Comparison of ENCODE assay signal across 8 cellular contexts in the genomic region with DNA sequence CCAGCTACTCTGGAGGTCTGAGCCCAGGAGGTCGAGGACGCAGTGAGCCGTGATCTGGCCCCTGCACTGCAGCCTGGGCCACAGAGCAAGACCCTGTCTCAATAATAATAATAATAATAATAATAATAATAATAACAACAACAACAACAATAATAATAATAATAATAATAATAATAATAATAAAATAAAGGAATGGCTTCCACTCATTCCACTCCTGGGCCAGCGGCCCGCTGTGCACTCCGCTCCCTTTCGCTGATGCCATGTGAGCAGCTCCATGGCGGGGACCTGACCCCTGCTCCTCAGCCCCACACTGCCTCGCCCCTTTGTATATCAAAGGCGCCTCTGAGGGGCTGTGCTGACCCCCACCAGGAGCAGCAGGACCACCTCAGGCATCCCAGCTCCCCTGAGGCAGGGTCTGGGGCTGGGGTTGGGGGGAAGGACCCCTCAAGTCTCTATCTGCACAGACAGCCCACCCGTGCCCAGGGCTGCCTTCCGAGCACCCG. TPM values are rescaled to one million over a fixed set of nuclear protein-coding genes. Genes with fewer than 3 reads are reported as not detected.
DNase-seq lines count a peak whose midpoint lies in the region; ATAC-seq, FAIRE-seq and TF ChIP-seq lines count a peak whose summit lies in the region.

No MANE protein-coding gene starts in this region.

- RAD21 ChIA-PET in GM12878 (lab: Charles Lee; ENCODE audit: unreplicated experiment) = interaction anchor here (0.6 to 8.2 kb wide), 23 partner anchors 10 to 999 kb away, joined by 3 to 219 read pairs (median 5); a partner anchor contains a TSS

- DNase-seq in right cardiac atrium (peak in 2 of 3 donors; percentile 29 to 40), Right ventricle myocardium inferior (ENCODE audit: missing footprints) (no peak), GM12878 (ENCODE audit: low read depth, low spot score) (no peak), naive B cell (no peak), vagina (ENCODE audit: extremely low spot score in 2 of 2) (no peak), posterior vena cava (ENCODE audit: low spot score) (no peak), CD1c-positive myeloid dendritic cell (ENCODE audit: extremely low spot score) (no peak), medulla oblongata (ENCODE audit: extremely low spot score) (no peak)

- TF ChIP-seq POLR2A in GM12878 (IDR thresholded peaks at IDR 0.05; ENCODE audit: low read depth, low read length) = no peak
- TF ChIP-seq POLR2A in vagina (IDR thresholded peaks at IDR 0.05) = no peak

- TF ChIP-seq EP300 in GM12878 (IDR thresholded peaks at IDR 0.05; ENCODE audit: borderline replicate concordance in 1 of 2, control insufficient read depth in 1 of 2, low read depth in 2 of 2, low read length in 2 of 2) = 0 out of 4 replicates have a peak, but pooled peaks of 1 of the 2 experiments have one; percentile 6

- SMC1A ChIA-PET in GM12878 (lab: Charles Lee; ENCODE audit: uncharacterized antibody, unreplicated experiment) = interaction anchor here (0.6 to 6.0 kb wide), 21 partner anchors 11 to 278 kb away, joined by 3 to 48 read pairs (median 6); no protein-coding TSS in a partner anchor

- peak overlapping the region; percentile 55 for H3K9ac ChIP-seq in GM12878 (ENCODE audit: control insufficient read depth, insufficient read depth, low read length)

- TF ChIP-seq RAD21 in GM12878 (IDR thresholded peaks at IDR 0.05; ENCODE audit: insufficient read depth, low read depth, low read length) = no peak

- no peak overlapping the region for H2AFZ ChIP-seq in GM12878 (ENCODE audit: control insufficient read depth, low read depth, low read length)

- intact Hi-C loops in right cardiac atrium (cut with DNase I) (loop anchor here in 1 of 4 donors (1.0 to 10.0 kb wide), 2 partner anchors 40 to 89 kb away; no protein-coding TSS in a partner anchor), Right ventricle myocardium inferior (cut with DNase I) (loop anchor here (1.0 to 2.0 kb wide), 2 partner anchors 23 to 40 kb away; a partner anchor contains a TSS), GM12878 (cut with micrococcal nuclease; ENCODE audit: unreplicated experiment) (loop anchor here (1.0 to 2.0 kb wide), 3 partner anchors 17 to 40 kb away; no protein-coding TSS in a partner anchor), vagina (cut with DNase I) (loop anchor here (1.0 to 10.0 kb wide), 2 partner anchors 40 to 109 kb away; a partner anchor contains a TSS), posterior vena cava (cut with DNase I) (loop anchor here (1.0 to 10.0 kb wide), 2 partner anchors 27 to 99 kb away; no protein-coding TSS in a partner anchor)

- H3K4me1 ChIP-seq in right cardiac atrium (ENCODE audit: control insufficient read depth, insufficient read depth, low read length) (peaks cover 5% of the 10 kb centered on the region), GM12878 (ENCODE audit: control insufficient read depth, insufficient read depth, low read length) (peaks cover 48% of the 10 kb centered on the region), vagina (peaks cover 91% of the 10 kb centered on the region)

- peaks cover 82% of the 10 kb centered on the region for H3K79me2 ChIP-seq in GM12878 (ENCODE audit: control insufficient read depth, insufficient read depth, low read length)

- H3K4me2 ChIP-seq in GM12878 (ENCODE audit: control insufficient read depth, insufficient read depth) = peak overlapping the region; percentile 82

- CTCF ChIA-PET in GM12878 (lab: Yijun Ruan, JAX) = interaction anchor here (0.7 to 8.7 kb wide), 29 partner anchors 8 to 228 kb away, joined by 3 to 401 read pairs (median 5); a partner anchor contains a TSS

- H3K36me3 ChIP-seq in GM12878 (ENCODE audit: control insufficient read depth in 2 of 2, insufficient read depth in 2 of 2, low read length in 1 of 2) (no peaks in the 10 kb centered on the region; a peak in 1 of 4 replicates), vagina (no peaks in the 10 kb centered on the region)

- peak overlapping the region; percentile 9 for H3K27ac ChIP-seq in right cardiac atrium (ENCODE audit: low read length)
- H3K27ac ChIP-seq in GM12878 (ENCODE audit: control insufficient read depth, insufficient read depth) = peak overlapping the region; percentile 13; the same call in 1 of the 2 replicates
- H3K27ac ChIP-seq in vagina = peak overlapping the region; percentile 51

- H3K27ac Mint-ChIP-seq in naive B cell = peak overlapping the region; percentile 92 to 98 (median 94)

- in situ Hi-C loops in GM12878 (cut with MboI) = loop anchor here (25.0 kb wide), 1 partner anchor 1881 kb away; no protein-coding TSS in a partner anchor

- ATAC-seq in right cardiac atrium (no peak), Right ventricle myocardium inferior (no peak), GM12878 (no peak), naive B cell (ENCODE audit: low read depth in 2 of 2) (no peak)

- H3K4me3 ChIP-seq in right cardiac atrium (ENCODE audit: low read length) (no peak overlapping the region), GM12878 (peak overlapping the region; percentile 60; the same call in 1 of the 2 replicates), vagina (peak overlapping the region; percentile 33 to 56)

- 82% methylated on average over 13 of the region's 13 CpGs for WGBS in right cardiac atrium
- WGBS in GM12878 (ENCODE audit: insufficient coverage, insufficient replicate concordance, low lambda C conversion rate, missing lambda C conversion rate) = 73% methylated on average over 13 of the region's 13 CpGs

- TF ChIP-seq CTCF in GM12878 (IDR thresholded peaks at IDR 0.05 in 2 of 3, conservative IDR thresholded peaks at IDR 0.05 in 1 of 3; ENCODE audit: control insufficient read depth in 2 of 3, extremely low read depth in 1 of 3, insufficient read depth in 1 of 3, low read depth in 3 of 3, low read length in 3 of 3) (no peak), vagina (IDR thresholded peaks at IDR 0.05) (no peak)

- H3K36me3 Mint-ChIP-seq in naive B cell = no peaks in the 10 kb centered on the region

- H3K9me3 ChIP-seq in right cardiac atrium (ENCODE audit: control insufficient read depth, low read length) (no peaks in the 10 kb centered on the region), GM12878 (replicated peaks; ENCODE audit: control insufficient read depth, insufficient read depth, low read length) (no peaks in the 10 kb centered on the region), vagina (no peaks in the 10 kb centered on the region)

- no peaks in the 10 kb centered on the region for H4K20me1 ChIP-seq in GM12878 (ENCODE audit: control insufficient read depth, insufficient read depth)

- no peaks in the 10 kb centered on the region for H3K9me3 Mint-ChIP-seq in naive B cell

- no peak for FAIRE-seq in GM12878 (lab: Jason Lieb, UNC)

- BruUV-seq in GM12878 (replicated peaks; lab: Mats Ljungman, UMichigan) = no TSS peak

- H3K27me3 Mint-ChIP-seq in naive B cell = no peaks in the 10 kb centered on the region

- POLR2A ChIA-PET in GM12878 (lab: Charles Lee) = interaction anchor here (0.6 to 4.9 kb wide), 11 partner anchors 8 to 161 kb away, joined by 3 to 66 read pairs (median 6); no protein-coding TSS in a partner anchor

- peaks cover 41 to 55% (median 54%) of the 10 kb centered on the region in 3 donors for H3K4me1 Mint-ChIP-seq in naive B cell

- H3K4me3 Mint-ChIP-seq in naive B cell = peak overlapping the region in 6 of 8 donors; percentile 68 to 86 (median 80)

- H3K27me3 ChIP-seq in right cardiac atrium (ENCODE audit: control insufficient read depth, insufficient read depth) (no peaks in the 10 kb centered on the region), GM12878 (replicated peaks in 1 of 2; ENCODE audit: control insufficient read depth in 2 of 2, insufficient read depth in 2 of 2, low read length in 1 of 2) (no peaks in the 10 kb centered on the region), vagina (no peaks in the 10 kb centered on the region)

RNA-seq across cellular contexts. Expression of a gene that starts 20.0 kb away (rescaled TPM):
- 10 to 100 TPM in 3 of 4 donors, 1 to 10 TPM in 1; 9.6 to 12.8 (median 11.3) TPM for total RNA-seq in right cardiac atrium
- polyA plus RNA-seq in right cardiac atrium = 7.4 TPM
- 8.2 TPM for total RNA-seq in Right ventricle myocardium inferior
- 19.1 and 27.5 TPM in 2 replicates for total RNA-seq in GM12878 (2013; cell fraction: nucleolus; rRNA removed)
- total RNA-seq in GM12878 (2014; rRNA removed) = 0.68 and 1.5 TPM in 2 replicates
- total RNA-seq in GM12878 (2014; rRNA removed; fragmentation: Illumina TruSeq; extraction: Trizol) = 0.45 and 0.74 TPM in 2 replicates
- 1.3 and 1.4 TPM in 2 replicates for total RNA-seq in GM12878 (2021)
- polyA plus RNA-seq in GM12878 (2011; ENCODE audit: low read depth) = 0.30 TPM
- polyA plus RNA-seq in GM12878 (2011; rRNA removed) = 0.59 and 1.8 TPM in 2 replicates
- polyA plus RNA-seq in GM12878 (2011; cell fraction: cytosol; rRNA removed) = 1.8 and 2.2 TPM in 2 replicates
- polyA plus RNA-seq in GM12878 (2011; cell fraction: nucleus; rRNA removed) = 5.1 and 5.4 TPM in 2 replicates
- 1.1 and 1.6 TPM in 2 replicates for polyA plus RNA-seq in GM12878 (2012)
- 0.33 and 0.53 TPM in 2 replicates for polyA plus RNA-seq in GM12878 (2014; fragmentation: Illumina TruSeq; extraction: Trizol)
- polyA plus RNA-seq in GM12878 (2014; fragmentation: Nextera tagmentation; extraction: Ambion mirVana) = under 1 TPM; 0.08 to 0.11 TPM
- polyA plus RNA-seq in GM12878 (2014; rRNA removed) = 1.4 and 1.9 TPM in 2 replicates
- polyA plus RNA-seq in GM12878 (2016; fragmentation: Nextera tagmentation; extraction: Ambion mirVana) = under 1 TPM; 0.12 to 0.28 TPM
- polyA minus RNA-seq in GM12878 (2011; rRNA and poly(A)+ RNA removed) = 3.3 and 4.6 TPM in 2 replicates
- 1.5 and 2.1 TPM in 2 replicates for polyA minus RNA-seq in GM12878 (2011; cell fraction: cytosol; rRNA and poly(A)+ RNA removed)
- 4.8 and 6.5 TPM in 2 replicates for polyA minus RNA-seq in GM12878 (2011; cell fraction: nucleus; rRNA and poly(A)+ RNA removed)
- polyA plus RNA-seq in naive B cell (ENCODE audit: low read depth in 6 of 6) = 1 to 10 TPM in 5 of 6 donors, under 1 TPM in 1; 0.96 to 4.0 (median 2.4) TPM
- total RNA-seq in vagina = 27.0 TPM
- total RNA-seq in posterior vena cava = 10 to 100 TPM; 14.2 to 19.9 TPM

RNA-seq across cellular contexts. Expression of a gene that starts 22.6 kb away (rescaled TPM):
- total RNA-seq in right cardiac atrium (10 to 100 TPM; 18.5 to 36.3 (median 32.1) TPM), Right ventricle myocardium inferior (33.7 TPM), GM12878 (2014; rRNA removed) (29.7 and 34.1 TPM in 2 replicates), GM12878 (2014; rRNA removed; fragmentation: Illumina TruSeq; extraction: Trizol) (17.4 and 19.3 TPM in 2 replicates), GM12878 (2021) (30.1 and 33.3 TPM in 2 replicates), vagina (85.0 TPM), posterior vena cava (10 to 100 TPM; 27.6 to 28.3 TPM)
- polyA plus RNA-seq in right cardiac atrium (33.8 TPM), GM12878 (2011; rRNA removed) (33.7 and 48.6 TPM in 2 replicates), GM12878 (2014; fragmentation: Illumina TruSeq; extraction: Trizol) (8.4 and 23.1 TPM in 2 replicates), GM12878 (2014; fragmentation: Nextera tagmentation; extraction: Ambion mirVana) (1 to 10 TPM; 1.3 to 2.0 TPM), GM12878 (2014; rRNA removed) (43.7 and 49.3 TPM in 2 replicates), GM12878 (2016; fragmentation: Nextera tagmentation; extraction: Ambion mirVana) (10 to 100 TPM in 1 of 2 experiments, 1 to 10 TPM in 1; 7.6 to 13.3 TPM), naive B cell (ENCODE audit: low read depth in 6 of 6) (10 to 100 TPM in 2 of 6 donors, 1 to 10 TPM in 4; 5.5 to 17.5 (median 8.7) TPM)
- total RNA-seq in GM12878 (2013; cell fraction: nucleolus; rRNA removed) = 87.1 and 89.7 TPM in 2 replicates
- polyA plus RNA-seq in GM12878 (2011; ENCODE audit: low read depth) = 15.0 TPM
- polyA plus RNA-seq in GM12878 (2011; cell fraction: cytosol; rRNA removed) = 56.3 and 59.0 TPM in 2 replicates
- 264 and 316 TPM in 2 replicates for polyA plus RNA-seq in GM12878 (2011; cell fraction: nucleus; rRNA removed)
- 22.6 and 37.4 TPM in 2 replicates for polyA plus RNA-seq in GM12878 (2012)
- polyA minus RNA-seq in GM12878 (2011; rRNA and poly(A)+ RNA removed) = 22.2 and 36.1 TPM in 2 replicates
- 9.8 and 20.6 TPM in 2 replicates for polyA minus RNA-seq in GM12878 (2011; cell fraction: cytosol; rRNA and poly(A)+ RNA removed)
- polyA minus RNA-seq in GM12878 (2011; cell fraction: nucleus; rRNA and poly(A)+ RNA removed) = 38.2 and 39.3 TPM in 2 replicates

Comparison
In these comparisons a context has a peak if more than half of its experiments do, and no peak if none do; other contexts are left out.
1. DNase-seq: peak in right cardiac atrium (2 of 3); none in Right ventricle myocardium inferior (single experiment), GM12878 (single experiment), naive B cell (single experiment), vagina (0 of 2), posterior vena cava (single experiment), CD1c-positive myeloid dendritic cell (single experiment) and medulla oblongata (single experiment).
2. Peak in every context shown above with its lines, with median percentiles within 50 percentile points of each other: H3K27ac ChIP-seq.